ENCODE assay signal across 8 cellular contexts in genomic region chr5:180605554-180606214, GRCh38.
DNase-seq lines count a peak whose midpoint lies in the region; TF ChIP-seq lines count a peak whose summit lies in the region.

No MANE protein-coding gene starts in this region.

- H3K9me3 ChIP-seq in tibial artery: no peaks in the 10 kb centered on the region

- no peak overlapping the region for H3K27ac Mint-ChIP-seq in nephron progenitor cell

- peaks cover 0 to 10% of the 10 kb centered on the region in 2 donors for H3K27me3 ChIP-seq in tibial artery

- no peaks in the 10 kb centered on the region for H3K4me1 ChIP-seq in tibial artery

- no peaks in the 10 kb centered on the region for H3K36me3 Mint-ChIP-seq in nephron progenitor cell (ENCODE audit: low read depth)

- no peaks in the 10 kb centered on the region for H3K9me3 Mint-ChIP-seq in nephron progenitor cell

- TF ChIP-seq CTCF in AG09309 (IDR thresholded peaks at IDR 0.05; ENCODE audit: control insufficient read depth, insufficient read depth, low read depth, low read length, missing control alignments): peak; percentile 80
- peak; percentile 78 for TF ChIP-seq CTCF in GM20000 (IDR thresholded peaks at IDR 0.05; ENCODE audit: extremely low read depth, missing control alignments)
- TF ChIP-seq CTCF in nephron progenitor cell (IDR thresholded peaks at IDR 0.05): peak; percentile 72
- TF ChIP-seq CTCF in tibial artery (IDR thresholded peaks at IDR 0.05): peak; percentile 17 to 48

- intact Hi-C loops in tibial artery (cut with DNase I; ENCODE audit: low total_unique reads): no loop called here

- peaks cover 61% of the 10 kb centered on the region for H3K4me1 Mint-ChIP-seq in nephron progenitor cell

- H3K4me3 Mint-ChIP-seq in nephron progenitor cell: no peak overlapping the region

- H3K27ac ChIP-seq in tibial artery: no peak overlapping the region

- peak; percentile 17 for DNase-seq in AG09309 (ENCODE audit: low read depth)
- peak; percentile 84 for DNase-seq in GM20000 (ENCODE audit: low spot score)
- peak; percentile 70 for DNase-seq in NCI-H748 (lab: John Stamatoyannopoulos, UW; ENCODE audit: unreplicated experiment)
- DNase-seq in activated CD8-positive, alpha-beta memory T cell treated with anti-CD3 and anti-CD28 coated beads for 24 hours: peak; percentile 86
- DNase-seq in epidermal melanocyte (ENCODE audit: insufficient read length, low spot score): peak; percentile 48
- peak; percentile 56 for DNase-seq in nephron progenitor cell
- DNase-seq in tibial artery: no peak
- no peak for DNase-seq in hippocampal formation (lab: John Stamatoyannopoulos, UW)

- H3K36me3 ChIP-seq in tibial artery: no peaks in the 10 kb centered on the region

- H3K27me3 Mint-ChIP-seq in nephron progenitor cell (ENCODE audit: low read depth, poor library complexity): peaks cover 3% of the 10 kb centered on the region

- H3K4me3 ChIP-seq in AG09309 (ENCODE audit: control insufficient read depth, low read depth, low read length) (no peak overlapping the region), tibial artery (no peak overlapping the region)

Comparison
In these comparisons a context has a peak if more than half of its experiments do, and no peak if none do; other contexts are left out.
1. DNase-seq: peak in AG09309 (single experiment), GM20000 (single experiment), NCI-H748 (single experiment), activated CD8-positive, alpha-beta memory T cell treated with anti-CD3 and anti-CD28 coated beads for 24 hours (single experiment), epidermal melanocyte (single experiment) and nephron progenitor cell (single experiment); none in tibial artery (0 of 2) and hippocampal formation (0 of 2).
2. Peak in every context shown above with its lines, with median percentiles within 50 percentile points of each other: CTCF ChIP-seq.